In the genomic region with DNA sequence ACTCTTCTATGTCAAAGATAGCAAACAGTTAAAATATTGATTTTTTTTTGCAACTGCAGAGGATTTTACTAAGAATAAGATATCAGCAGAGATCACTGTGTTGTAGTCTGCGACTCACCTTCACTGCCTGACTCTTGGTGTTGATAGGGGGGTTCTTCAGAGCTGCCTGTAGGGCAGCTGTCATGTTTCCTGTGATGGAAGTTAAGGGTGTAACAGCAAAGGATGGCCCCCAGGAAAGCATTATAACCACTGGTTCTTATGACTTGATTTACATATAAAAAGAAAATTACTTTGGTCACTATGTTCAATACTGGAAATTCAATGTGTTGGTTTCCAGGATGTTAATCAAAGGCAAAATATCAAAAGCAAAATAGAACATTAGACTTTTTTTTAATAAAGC, we compare ENCODE assay signal across 1 cellular context.
TF ChIP-seq lines count a peak whose summit lies in the region.

No MANE protein-coding gene starts in this region.

TF ChIP-seq in HCT116, 20 proteins besides CTCF, POLR2A, EP300 and RAD21 (continued from another document):
- TF ChIP-seq, protein P1, sequence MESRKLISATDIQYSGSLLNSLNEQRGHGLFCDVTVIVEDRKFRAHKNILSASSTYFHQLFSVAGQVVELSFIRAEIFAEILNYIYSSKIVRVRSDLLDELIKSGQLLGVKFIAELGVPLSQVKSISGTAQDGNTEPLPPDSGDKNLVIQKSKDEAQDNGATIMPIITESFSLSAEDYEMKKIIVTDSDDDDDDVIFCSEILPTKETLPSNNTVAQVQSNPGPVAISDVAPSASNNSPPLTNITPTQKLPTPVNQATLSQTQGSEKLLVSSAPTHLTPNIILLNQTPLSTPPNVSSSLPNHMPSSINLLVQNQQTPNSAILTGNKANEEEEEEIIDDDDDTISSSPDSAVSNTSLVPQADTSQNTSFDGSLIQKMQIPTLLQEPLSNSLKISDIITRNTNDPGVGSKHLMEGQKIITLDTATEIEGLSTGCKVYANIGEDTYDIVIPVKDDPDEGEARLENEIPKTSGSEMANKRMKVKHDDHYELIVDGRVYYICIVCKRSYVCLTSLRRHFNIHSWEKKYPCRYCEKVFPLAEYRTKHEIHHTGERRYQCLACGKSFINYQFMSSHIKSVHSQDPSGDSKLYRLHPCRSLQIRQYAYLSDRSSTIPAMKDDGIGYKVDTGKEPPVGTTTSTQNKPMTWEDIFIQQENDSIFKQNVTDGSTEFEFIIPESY (IDR thresholded peaks at IDR 0.05; ENCODE audit: extremely low read depth, insufficient replicate concordance, low read length) = no peak
- TF ChIP-seq FOSL1 (IDR thresholded peaks at IDR 0.05; ENCODE audit: low read depth) = no peak
- TF ChIP-seq ATF3 (IDR thresholded peaks at IDR 0.05) = no peak
- no peak for TF ChIP-seq SIN3A (IDR thresholded peaks at IDR 0.05; ENCODE audit: low read depth)
- TF ChIP-seq, protein P2, sequence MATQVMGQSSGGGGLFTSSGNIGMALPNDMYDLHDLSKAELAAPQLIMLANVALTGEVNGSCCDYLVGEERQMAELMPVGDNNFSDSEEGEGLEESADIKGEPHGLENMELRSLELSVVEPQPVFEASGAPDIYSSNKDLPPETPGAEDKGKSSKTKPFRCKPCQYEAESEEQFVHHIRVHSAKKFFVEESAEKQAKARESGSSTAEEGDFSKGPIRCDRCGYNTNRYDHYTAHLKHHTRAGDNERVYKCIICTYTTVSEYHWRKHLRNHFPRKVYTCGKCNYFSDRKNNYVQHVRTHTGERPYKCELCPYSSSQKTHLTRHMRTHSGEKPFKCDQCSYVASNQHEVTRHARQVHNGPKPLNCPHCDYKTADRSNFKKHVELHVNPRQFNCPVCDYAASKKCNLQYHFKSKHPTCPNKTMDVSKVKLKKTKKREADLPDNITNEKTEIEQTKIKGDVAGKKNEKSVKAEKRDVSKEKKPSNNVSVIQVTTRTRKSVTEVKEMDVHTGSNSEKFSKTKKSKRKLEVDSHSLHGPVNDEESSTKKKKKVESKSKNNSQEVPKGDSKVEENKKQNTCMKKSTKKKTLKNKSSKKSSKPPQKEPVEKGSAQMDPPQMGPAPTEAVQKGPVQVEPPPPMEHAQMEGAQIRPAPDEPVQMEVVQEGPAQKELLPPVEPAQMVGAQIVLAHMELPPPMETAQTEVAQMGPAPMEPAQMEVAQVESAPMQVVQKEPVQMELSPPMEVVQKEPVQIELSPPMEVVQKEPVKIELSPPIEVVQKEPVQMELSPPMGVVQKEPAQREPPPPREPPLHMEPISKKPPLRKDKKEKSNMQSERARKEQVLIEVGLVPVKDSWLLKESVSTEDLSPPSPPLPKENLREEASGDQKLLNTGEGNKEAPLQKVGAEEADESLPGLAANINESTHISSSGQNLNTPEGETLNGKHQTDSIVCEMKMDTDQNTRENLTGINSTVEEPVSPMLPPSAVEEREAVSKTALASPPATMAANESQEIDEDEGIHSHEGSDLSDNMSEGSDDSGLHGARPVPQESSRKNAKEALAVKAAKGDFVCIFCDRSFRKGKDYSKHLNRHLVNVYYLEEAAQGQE (IDR thresholded peaks at IDR 0.05; ENCODE audit: low read depth) = no peak
- TF ChIP-seq EZH2phosphoT487 (IDR thresholded peaks at IDR 0.05; ENCODE audit: borderline replicate concordance) = no peak
- TF ChIP-seq ZNF274 (IDR thresholded peaks at IDR 0.05; ENCODE audit: low read depth, low read length) = no peak
- TF ChIP-seq YY1 (IDR thresholded peaks at IDR 0.05; ENCODE audit: extremely low read depth, insufficient replicate concordance, low read depth, low read length) = no peak
TF ChIP-seq in HCT116: peak in this region for 0.
